In the genomic region with DNA sequence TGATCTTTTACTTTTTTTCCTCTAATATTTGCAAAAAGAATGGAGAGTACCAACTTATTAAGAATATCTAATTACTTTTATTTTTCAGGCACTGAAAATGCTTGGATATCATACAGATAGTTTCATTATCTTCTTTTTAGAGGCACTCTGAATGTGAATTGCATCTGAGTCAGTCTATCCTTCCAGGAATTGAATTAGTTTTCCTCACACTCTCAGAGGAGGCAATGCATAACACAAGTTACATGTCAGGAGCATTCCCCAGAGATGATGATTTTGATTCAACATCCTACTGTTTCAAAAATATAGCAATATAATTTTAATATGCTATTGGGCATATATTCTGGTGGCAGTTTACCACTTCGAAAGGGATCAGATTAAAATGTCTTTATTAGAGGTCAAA, we compare ENCODE assay signal across 24 cellular contexts.
DNase-seq lines count a peak whose midpoint lies in the region; ATAC-seq and TF ChIP-seq lines count a peak whose summit lies in the region.
"Had no signal": no experiment of that assay in that cellular context is flagged by ENCODE, and none has a peak within 500 bp of the region (broad histone marks: within the 10 kb centered on the region; RNA-seq: fewer than 3 reads in every experiment).

No MANE protein-coding gene starts in this region.

- no peaks in the 10 kb centered on the region for H3K79me2 ChIP-seq in OCI-LY1 (ENCODE audit: insufficient read depth, low read length)

- no peaks in the 10 kb centered on the region for H4K20me1 ChIP-seq in OCI-LY1 (ENCODE audit: insufficient read depth, low read length)

- POLR2A ChIA-PET in AG04450 (lab: Yijun Ruan, JAX), result no interaction called here

- ATAC-seq in heart right ventricle (no peak), omental fat pad (ENCODE audit: low FRiP score) (no peak)

- H2AFZ ChIP-seq in OCI-LY1 (ENCODE audit: low read length), result peak overlapping the region; percentile 30

- peak; percentile 4 for DNase-seq in AG04450 (ENCODE audit: low read depth, low spot score)
- peak; percentile 76 for DNase-seq in choroid plexus epithelial cell (ENCODE audit: low read depth)
- peak; percentile 85 for DNase-seq in iris pigment epithelial cell (ENCODE audit: low read depth)
- no peak for DNase-seq in heart right ventricle
- DNase-seq in nucleus accumbens (lab: John Stamatoyannopoulos, UW), result no peak
- no peak for DNase-seq in suprapubic skin (ENCODE audit: low spot score in 2 of 2)
- no peak for DNase-seq in omental fat pad (ENCODE audit: low spot score)
- DNase-seq: activated CD4-positive, alpha-beta T cell treated with anti-CD3 and anti-CD28 coated beads, Interleukin-2, amount 50 U/mL, for 1 hour; activated naive CD4-positive, alpha-beta T cell treated with anti-CD3 and anti-CD28 coated beads, Interleukin-2, amount 50 U/mL, for 16 hours; activated T-cell treated with anti-CD3 and anti-CD28 coated beads for 4 hours; CD4-positive, alpha-beta memory T cell; central memory CD4-positive, alpha-beta T cell; DMS79 treated with DMSO at 0.1 percent for 48 hours; endodermal cell; head of caudate nucleus; Karpas-422; kidney; NCI-H2171 treated with DMSO at 0.1 percent for 48 hours; Peyer's patch; retina; stimulated activated CD4-positive, alpha-beta T cell treated with anti-CD3 and anti-CD28 coated beads, Interleukin-15, amount 100 ng/mL, for 24 hours; stimulated activated naive CD4-positive, alpha-beta T cell treated with Interleukin-2 at 50 U/mL for 16 hours; upper lobe of left lung had no signal

- intact Hi-C loops in heart right ventricle (cut with DNase I), result no loop called here

- H3K4me1 ChIP-seq in OCI-LY1 (ENCODE audit: insufficient read depth, low read length, severe bottlenecking) (peaks cover 18% of the 10 kb centered on the region), heart right ventricle (peaks cover 0 to 18% (median 4%) of the 10 kb centered on the region in 9 donors), suprapubic skin (no peaks in the 10 kb centered on the region)
- H3K4me1 ChIP-seq: Peyer's patch, upper lobe of left lung had no signal

- no peaks in the 10 kb centered on the region for H3F3A ChIP-seq in OCI-LY1 (ENCODE audit: insufficient read depth, low read length)

- H3K4me3 ChIP-seq in AG04450 (ENCODE audit: low read depth, low read length), result no peak overlapping the region
- H3K4me3 ChIP-seq in OCI-LY1 (ENCODE audit: low read depth, low read length, poor library complexity, severe bottlenecking), result no peak overlapping the region
- H3K4me3 ChIP-seq in choroid plexus epithelial cell (ENCODE audit: low read depth, low read length), result no peak overlapping the region
- H3K4me3 ChIP-seq in heart right ventricle, result no peak overlapping the region
- no peak overlapping the region for H3K4me3 ChIP-seq in suprapubic skin
- H3K4me3 ChIP-seq: Peyer's patch, upper lobe of left lung had no signal

- no peak for TF ChIP-seq POLR2A in suprapubic skin (IDR thresholded peaks at IDR 0.05)

- H3K27me3 ChIP-seq in AG04450 (ENCODE audit: control insufficient read depth, insufficient read depth, low read length) (no peaks in the 10 kb centered on the region), OCI-LY1 (ENCODE audit: insufficient read depth, low read length) (no peaks in the 10 kb centered on the region), heart right ventricle (no peaks in the 10 kb centered on the region), suprapubic skin (no peaks in the 10 kb centered on the region)
- H3K27me3 ChIP-seq: Peyer's patch, upper lobe of left lung had no signal

- 74 to 77% methylated on average over 1 of the region's 1 CpG for whole genome bisulfite sequencing in heart right ventricle, 2 donors
- 89% methylated on average over 1 of the region's 1 CpG for WGBS in suprapubic skin

- no peaks in the 10 kb centered on the region for H3K36me3 ChIP-seq in OCI-LY1 (ENCODE audit: insufficient read depth, low read length)
- H3K36me3 ChIP-seq in heart right ventricle, result no peaks in the 10 kb centered on the region
- no peaks in the 10 kb centered on the region for H3K36me3 ChIP-seq in suprapubic skin
- H3K36me3 ChIP-seq: Peyer's patch, upper lobe of left lung had no signal

- CTCF ChIA-PET in AG04450 (lab: Charles Lee), result no interaction called here

- H3K9ac ChIP-seq in OCI-LY1 (ENCODE audit: low read length), result no peak overlapping the region

- H3K4me2 ChIP-seq in OCI-LY1 (ENCODE audit: low read length), result no peak overlapping the region

- TF ChIP-seq CTCF in AG04450 (IDR thresholded peaks at IDR 0.05; ENCODE audit: low read depth, low read length) (no peak), OCI-LY1 (IDR thresholded peaks at IDR 0.05; ENCODE audit: low read length) (no peak), choroid plexus epithelial cell (conservative IDR thresholded peaks at IDR 0.05; ENCODE audit: low read depth, low read length) (no peak), heart right ventricle (IDR thresholded peaks at IDR 0.05) (no peak), suprapubic skin (IDR thresholded peaks at IDR 0.05) (no peak), omental fat pad (IDR thresholded peaks at IDR 0.05) (no peak)

- H3K9me2 ChIP-seq in OCI-LY1 (ENCODE audit: low read depth, low read length), result no peaks in the 10 kb centered on the region

- H3K9me3 ChIP-seq in AG04450 (ENCODE audit: control insufficient read depth, insufficient read depth, low read length), result peaks cover 4% of the 10 kb centered on the region; the same call in 1 of the 2 replicates
- peaks cover 7% of the 10 kb centered on the region for H3K9me3 ChIP-seq in OCI-LY1 (ENCODE audit: low read length)
- H3K9me3 ChIP-seq in heart right ventricle, result peaks cover 0 to 13% (median 0%) of the 10 kb centered on the region in 11 donors
- H3K9me3 ChIP-seq in suprapubic skin, result peaks cover 3% of the 10 kb centered on the region
- H3K9me3 ChIP-seq: upper lobe of left lung had no signal

- TF ChIP-seq EP300 in suprapubic skin (IDR thresholded peaks at IDR 0.05), result no peak

- H3K27ac ChIP-seq in AG04450 (ENCODE audit: low read depth, low read length) (no peak overlapping the region), OCI-LY1 (ENCODE audit: low read depth, low read length, poor library complexity, severe bottlenecking) (no peak overlapping the region), heart right ventricle (peak overlapping the region in 2 of 10 donors; percentile 29 to 42), suprapubic skin (no peak overlapping the region)
- H3K27ac ChIP-seq: Peyer's patch, upper lobe of left lung had no signal

Comparison
In these comparisons a context has a peak if more than half of its experiments do, and no peak if none do; other contexts are left out.
1. DNase-seq: peak in AG04450 (single experiment), choroid plexus epithelial cell (single experiment) and iris pigment epithelial cell (single experiment); none in heart right ventricle (0 of 2), nucleus accumbens (0 of 56), suprapubic skin (0 of 2) and omental fat pad (single experiment).